14 cellular contexts compared by ENCODE assay signal in the genomic region with DNA sequence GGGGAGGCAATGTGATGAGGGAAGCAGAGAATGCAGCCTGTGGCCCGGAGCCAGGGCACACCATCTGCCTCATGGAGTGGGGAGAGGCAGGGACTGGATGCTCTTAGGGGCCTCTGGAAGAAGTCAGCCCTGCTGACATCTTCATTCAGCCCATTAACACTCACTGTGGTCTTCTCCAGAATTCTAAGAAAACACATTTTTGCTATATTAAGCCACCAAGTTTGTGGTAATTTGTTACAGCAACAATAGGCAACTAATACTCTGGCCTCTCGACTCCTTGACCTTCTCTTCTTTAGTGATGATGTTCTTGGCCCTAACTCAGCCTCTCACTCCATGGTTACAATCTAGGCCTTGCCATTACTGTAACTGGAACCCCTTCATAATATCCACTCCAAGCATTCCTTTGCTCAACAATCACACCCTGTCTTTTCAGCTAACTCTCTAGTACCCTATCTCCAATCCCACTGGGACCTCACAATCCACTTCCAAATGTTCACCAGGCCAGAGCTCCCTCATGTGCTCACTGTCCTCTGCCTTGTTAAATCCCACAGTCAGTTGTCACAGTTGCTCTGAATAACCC.
DNase-seq lines count a peak whose midpoint lies in the region; ATAC-seq and TF ChIP-seq lines count a peak whose summit lies in the region.
"Had no signal": no experiment of that assay in that cellular context is flagged by ENCODE, and none has a peak within 500 bp of the region (broad histone marks: within the 10 kb centered on the region; RNA-seq: fewer than 3 reads in every experiment).

No MANE protein-coding gene starts in this region.

- peak; percentile 64 for ATAC-seq in Right ventricle myocardium inferior
- ATAC-seq in heart left ventricle: peak; percentile 51 to 76 (median 62)
- peak; percentile 44 for ATAC-seq in upper lobe of right lung
- ATAC-seq in GM18517 (IDR thresholded peaks at IDR 0.05; ENCODE audit: unreplicated experiment): no peak

- H3K36me3 ChIP-seq in left ventricle myocardium inferior (no peaks in the 10 kb centered on the region), adipocyte (ENCODE audit: control insufficient read depth, insufficient read depth, low read length, severe bottlenecking) (no peaks in the 10 kb centered on the region), heart left ventricle (no peaks in the 10 kb centered on the region), upper lobe of right lung (no peaks in the 10 kb centered on the region)
- H3K36me3 ChIP-seq: lower lobe of right lung had no signal

- H3K4me3 ChIP-seq in left ventricle myocardium inferior (no peak overlapping the region), adipocyte (ENCODE audit: low read length) (no peak overlapping the region), heart left ventricle (no peak overlapping the region), upper lobe of right lung (no peak overlapping the region)
- H3K4me3 ChIP-seq: lower lobe of right lung, SK-N-MC had no signal

- peak overlapping the region; percentile 9 for H3K9ac ChIP-seq in adipocyte (ENCODE audit: low read length)
- H3K9ac ChIP-seq: parathyroid adenoma had no signal

- H3K4me1 ChIP-seq in left ventricle myocardium inferior (peaks cover 31% of the 10 kb centered on the region), adipocyte (ENCODE audit: control insufficient read depth, insufficient read depth, low read length) (peaks cover 36% of the 10 kb centered on the region), heart left ventricle (peaks cover 0 to 36% (median 12%) of the 10 kb centered on the region in 12 donors), upper lobe of right lung (peaks cover 4% of the 10 kb centered on the region)
- H3K4me1 ChIP-seq: parathyroid adenoma had no signal

- TF ChIP-seq POLR2A in heart left ventricle (IDR thresholded peaks at IDR 0.05): no peak

- DNase-seq in Right ventricle myocardium inferior (ENCODE audit: missing footprints): no peak
- no peak for DNase-seq in left ventricle myocardium inferior
- DNase-seq in adipocyte (ENCODE audit: low read depth): peak; percentile 65
- peak in 1 of 5 donors; percentile 54 for DNase-seq in heart left ventricle
- DNase-seq in upper lobe of right lung: no peak
- no peak for DNase-seq in posterior cingulate gyrus
- no peak for DNase-seq in stimulated activated CD4-positive, alpha-beta T cell treated with anti-CD3 and anti-CD28 coated beads, Interleukin-2, amount 100 ng/mL, for 48 hours
- DNase-seq: activated effector memory CD4-positive, alpha-beta T cell treated with Interleukin-2 at 50 U/mL for 16 hours; cortex of kidney; glutamatergic neuron; lower lobe of right lung had no signal

- H3K27ac ChIP-seq in left ventricle myocardium inferior (replicated peaks) (no peak overlapping the region), heart left ventricle (peak overlapping the region in 1 of 12 donors; percentile 34), upper lobe of right lung (no peak overlapping the region)
- H3K27ac ChIP-seq: lower lobe of right lung, parathyroid adenoma, SK-N-MC had no signal

- H3K27me3 ChIP-seq in left ventricle myocardium inferior (ENCODE audit: low read depth) (no peaks in the 10 kb centered on the region), adipocyte (replicated peaks; ENCODE audit: control insufficient read depth, insufficient read depth, low read length) (no peaks in the 10 kb centered on the region), heart left ventricle (no peaks in the 10 kb centered on the region), upper lobe of right lung (no peaks in the 10 kb centered on the region)

- H3K9me3 ChIP-seq in left ventricle myocardium inferior (replicated peaks) (no peaks in the 10 kb centered on the region), adipocyte (ENCODE audit: control insufficient read depth, low read length) (no peaks in the 10 kb centered on the region), heart left ventricle (peaks cover 0 to 6% (median 0%) of the 10 kb centered on the region in 12 donors), upper lobe of right lung (no peaks in the 10 kb centered on the region)
- H3K9me3 ChIP-seq: lower lobe of right lung had no signal

- 48 to 69% (median 64%) methylated on average over 2 of the region's 2 CpGs for WGBS in heart left ventricle, 4 donors

- intact Hi-C loops in Right ventricle myocardium inferior (cut with DNase I) (no loop called here), left ventricle myocardium inferior (cut with micrococcal nuclease) (no loop called here), heart left ventricle (cut with DNase I) (loop anchor here in 1 of 10 donors (10.0 kb wide), 1 partner anchor 216 kb away; the partner anchor contains the start of gene TNFRSF19), upper lobe of right lung (cut with DNase I) (no loop called here), posterior cingulate gyrus (cut with DNase I) (no loop called here)

- no peak for TF ChIP-seq CTCF in left ventricle myocardium inferior (IDR thresholded peaks at IDR 0.05; ENCODE audit: borderline replicate concordance)
- no peak for TF ChIP-seq CTCF in heart left ventricle (IDR thresholded peaks at IDR 0.05)
- TF ChIP-seq CTCF in upper lobe of right lung (IDR thresholded peaks at IDR 0.05): no peak
